19 cellular contexts compared by ENCODE assay signal in genomic region chr1:115217150-115218033, GRCh38.
A peak's percentile ranks its signal among the peaks of the same experiment; 100 is the strongest.
DNase-seq lines count a peak whose midpoint lies in the region; ATAC-seq and TF ChIP-seq lines count a peak whose summit lies in the region.
"Had no signal": no experiment of that assay in that cellular context is flagged by ENCODE, and none has a peak within 500 bp of the region (broad histone marks: within the 10 kb centered on the region; RNA-seq: fewer than 3 reads in every experiment).

No MANE protein-coding gene starts in this region.

- H4K5ac ChIP-seq in IMR-90 (ENCODE audit: low read depth, low read length): no peak overlapping the region

- no peak for TF ChIP-seq RAD21 in IMR-90 (IDR thresholded peaks at IDR 0.05; ENCODE audit: low read length)

- in situ Hi-C loops in IMR-90 (cut with MboI; ENCODE audit: low sequenced_read_pairs): no loop called here

- no peak overlapping the region for H3K56ac ChIP-seq in IMR-90 (ENCODE audit: extremely low read depth, insufficient read depth, low read length)

- H3K4me2 ChIP-seq in IMR-90 (ENCODE audit: low read depth, low read length): no peak overlapping the region
- H3K4me2 ChIP-seq: BLaER1 treated with 17β-estradiol and CSF1 and Interleukin-3, amounts not matched to agents 10 nM and 100 nM had no signal

- H3K27me3 Mint-ChIP-seq in CD8-positive, alpha-beta memory T cell: peaks cover 8 to 26% of the 10 kb centered on the region in 2 donors

- no peaks in the 10 kb centered on the region for H3K79me1 ChIP-seq in IMR-90 (ENCODE audit: low read depth in 1 of 2, low read length in 2 of 2)

- H2AK9ac ChIP-seq in IMR-90 (replicated peaks; ENCODE audit: low read depth, low read length, poor library complexity): no peak overlapping the region

- no peak overlapping the region for H3K27ac Mint-ChIP-seq in CD8-positive, alpha-beta memory T cell

- no peaks in the 10 kb centered on the region for H4K20me1 ChIP-seq in IMR-90 (ENCODE audit: insufficient read depth, low read length)
- H4K20me1 ChIP-seq: BLaER1 treated with 17β-estradiol and CSF1 and Interleukin-3, amounts not matched to agents 10 nM and 100 nM had no signal

- H3K23ac ChIP-seq in IMR-90 (ENCODE audit: low read depth, low read length): no peak overlapping the region

- H2AFZ ChIP-seq in IMR-90 (replicated peaks; ENCODE audit: low read length, poor library complexity): no peak overlapping the region
- H2AFZ ChIP-seq: GM23248 had no signal

- POLR2A ChIA-PET in IMR-90 (lab: Charles Lee; ENCODE audit: unreplicated experiment): no interaction called here
- POLR2A ChIA-PET in CD8-positive, alpha-beta memory T cell (lab: Charles Lee): no interaction called here

- no peaks in the 10 kb centered on the region for H3K27me3 ChIP-seq in IMR-90 (ENCODE audit: control insufficient read depth, insufficient read depth, low read length)
- no peaks in the 10 kb centered on the region for H3K27me3 ChIP-seq in right atrium auricular region
- H3K27me3 ChIP-seq in thyroid gland: no peaks in the 10 kb centered on the region
- no peaks in the 10 kb centered on the region for H3K27me3 ChIP-seq in CD8-positive, alpha-beta memory T cell (ENCODE audit: insufficient read depth, low read length, poor library complexity, severe bottlenecking)
- H3K27me3 ChIP-seq: BLaER1 treated with 17β-estradiol and CSF1 and Interleukin-3, amounts not matched to agents 10 nM and 100 nM had no signal

- H3K4ac ChIP-seq in IMR-90 (ENCODE audit: low read depth, low read length): no peak overlapping the region

- H3K9me3 Mint-ChIP-seq in CD8-positive, alpha-beta memory T cell: no peaks in the 10 kb centered on the region

- H3K4me1 Mint-ChIP-seq in CD8-positive, alpha-beta memory T cell: no peaks in the 10 kb centered on the region

- no peak overlapping the region for H2BK5ac ChIP-seq in IMR-90 (ENCODE audit: low read depth, low read length, poor library complexity, severe bottlenecking)

- H3K36me3 ChIP-seq in IMR-90 (ENCODE audit: control insufficient read depth, insufficient read depth, low read length): no peaks in the 10 kb centered on the region
- H3K36me3 ChIP-seq in right atrium auricular region: no peaks in the 10 kb centered on the region
- no peaks in the 10 kb centered on the region for H3K36me3 ChIP-seq in thyroid gland
- no peaks in the 10 kb centered on the region for H3K36me3 ChIP-seq in CD8-positive, alpha-beta memory T cell (ENCODE audit: insufficient read depth, low read length)
- H3K36me3 ChIP-seq: BLaER1 treated with 17β-estradiol and CSF1 and Interleukin-3, amounts not matched to agents 10 nM and 100 nM had no signal

- H3K27ac ChIP-seq in IMR-90 (ENCODE audit: insufficient read depth, low read length) (no peak overlapping the region), right atrium auricular region (peak overlapping the region; percentile 5 to 62), thyroid gland (no peak overlapping the region)
- H3K27ac ChIP-seq in CD8-positive, alpha-beta memory T cell (ENCODE audit: low read depth, low read length): no peak overlapping the region
- H3K27ac ChIP-seq: BLaER1 treated with 17β-estradiol and CSF1 and Interleukin-3, amounts not matched to agents 10 nM and 100 nM; GM23248 had no signal

- no peak overlapping the region for H3K4me3 ChIP-seq in IMR-90 (ENCODE audit: insufficient read depth, low read depth, low read length)
- H3K4me3 ChIP-seq in fibroblast of the aortic adventitia (ENCODE audit: low read depth, low read length): no peak overlapping the region
- no peak overlapping the region for H3K4me3 ChIP-seq in right atrium auricular region
- H3K4me3 ChIP-seq in thyroid gland (replicated peaks in 1 of 3): no peak overlapping the region
- no peak overlapping the region for H3K4me3 ChIP-seq in CD8-positive, alpha-beta memory T cell (ENCODE audit: low read length)
- H3K4me3 ChIP-seq: BLaER1 treated with 17β-estradiol and CSF1 and Interleukin-3, amounts not matched to agents 10 nM and 100 nM; GM12878; GM23248 had no signal

- no peaks in the 10 kb centered on the region for H3K36me3 Mint-ChIP-seq in CD8-positive, alpha-beta memory T cell

- no peaks in the 10 kb centered on the region for H3K9me3 ChIP-seq in IMR-90 (ENCODE audit: control insufficient read depth, insufficient read depth, low read length)
- H3K9me3 ChIP-seq in right atrium auricular region: no peaks in the 10 kb centered on the region
- no peaks in the 10 kb centered on the region for H3K9me3 ChIP-seq in thyroid gland
- H3K9me3 ChIP-seq in CD8-positive, alpha-beta memory T cell (ENCODE audit: low read length): no peaks in the 10 kb centered on the region
- H3K9me3 ChIP-seq: BLaER1 treated with 17β-estradiol and CSF1 and Interleukin-3, amounts not matched to agents 10 nM and 100 nM had no signal

- no peak overlapping the region for H2AK5ac ChIP-seq in IMR-90 (ENCODE audit: low read depth, low read length)

- dilution Hi-C loops in IMR-90 (cut with HindIII; ENCODE audit: low sequenced_read_pairs, unreplicated experiment): no loop called here

- CTCF ChIA-PET in IMR-90 (lab: Yijun Ruan, JAX): interaction anchor here (0.7 kb wide), 1 partner anchor 279 kb away, joined by 3 read pairs; no protein-coding TSS in a partner anchor
- CTCF ChIA-PET in CD8-positive, alpha-beta memory T cell (lab: Charles Lee): no interaction called here

- H3K4me1 ChIP-seq in IMR-90 (ENCODE audit: control insufficient read depth, insufficient read depth, low read length) (peaks cover 4% of the 10 kb centered on the region; the same call in 1 of the 2 replicates), right atrium auricular region (peaks cover 0 to 21% of the 10 kb centered on the region in 2 donors), thyroid gland (no peaks in the 10 kb centered on the region)
- H3K4me1 ChIP-seq in CD8-positive, alpha-beta memory T cell (ENCODE audit: insufficient read depth, low read length): no peaks in the 10 kb centered on the region
- H3K4me1 ChIP-seq: BLaER1 treated with 17β-estradiol and CSF1 and Interleukin-3, amounts not matched to agents 10 nM and 100 nM had no signal

- no peak overlapping the region for H2BK20ac ChIP-seq in IMR-90 (ENCODE audit: low read depth, low read length)

- H3K9me1 ChIP-seq in IMR-90 (ENCODE audit: insufficient read depth, low read length): 0 out of 2 replicates have a peak, but pooled peaks cover 2% of the 10 kb centered on the region

- H3K18ac ChIP-seq in IMR-90 (ENCODE audit: low read depth, low read length): no peak overlapping the region

- TF ChIP-seq POLR2A in IMR-90 (IDR thresholded peaks at IDR 0.05; ENCODE audit: low read depth, low read length) (no peak), thyroid gland (IDR thresholded peaks at IDR 0.05) (no peak)

- BruUV-seq in IMR-90 (replicated peaks; lab: Mats Ljungman, UMichigan): no TSS peak

- no peak overlapping the region for H4K91ac ChIP-seq in IMR-90 (ENCODE audit: insufficient read depth, low read depth, low read length)

- no peak overlapping the region for H2BK120ac ChIP-seq in IMR-90 (ENCODE audit: low read depth, low read length)

- H3K9ac ChIP-seq in IMR-90 (ENCODE audit: low read depth, low read length): no peak overlapping the region
- H3K9ac ChIP-seq: BLaER1 treated with 17β-estradiol and CSF1 and Interleukin-3, amounts not matched to agents 10 nM and 100 nM; GM23248 had no signal

- ATAC-seq in IMR-90 (ENCODE audit: low read depth) (no peak), GM18873 (IDR thresholded peaks at IDR 0.05; ENCODE audit: low FRiP score, unreplicated experiment) (no peak), GM18502 (IDR thresholded peaks at IDR 0.05; ENCODE audit: poor library complexity, unreplicated experiment) (no peak)
- ATAC-seq: GM12878, Panc1 had no signal

- no peak overlapping the region for H2BK15ac ChIP-seq in IMR-90 (ENCODE audit: low read depth, low read length)

- 0 out of 2 replicates have a peak overlapping the region, but pooled peaks have one; percentile 47 for H3K14ac ChIP-seq in IMR-90 (replicated peaks; ENCODE audit: low read depth, low read length)

- TF ChIP-seq CTCF in IMR-90 (conservative IDR thresholded peaks at IDR 0.05; ENCODE audit: low read depth, low read length) (no peak), fibroblast of the aortic adventitia (IDR thresholded peaks at IDR 0.05; ENCODE audit: insufficient read depth, low read length) (no peak), right atrium auricular region (IDR thresholded peaks at IDR 0.05) (no peak), thyroid gland (IDR thresholded peaks at IDR 0.05) (no peak)

- intact Hi-C loops in IMR-90 (cut with micrococcal nuclease): no loop called here
- intact Hi-C loops in thyroid gland (cut with DNase I): no loop called here

- DNase-seq in IMR-90: no peak
- peak; percentile 93 for DNase-seq in fibroblast of the aortic adventitia (ENCODE audit: low read depth)
- peak; percentile 78 for DNase-seq in right atrium auricular region (ENCODE audit: low spot score)
- peak; percentile 5 to 11 for DNase-seq in thyroid gland
- no peak for DNase-seq in CD8-positive, alpha-beta memory T cell
- DNase-seq: GDM1, GM23248, HCEC 1CT, KG1, NCI-H1436, NCI-H2029 treated with DMSO at 0.1 percent for 48 hours, NCI-H510A, NCI-H82, SHP77 had no signal

- WGBS in IMR-90 (ENCODE audit: extremely low coverage in 2 of 2, insufficient read length in 1 of 2), 2 experiments: 71% methylated on average over 8 of the region's 11 CpGs; no CpG with 5 or more reads in 1 of the 2 experiments
- WGBS in thyroid gland, 2 donors: 75 to 79% methylated on average over 11 of the region's 11 CpGs

- H3K4me3 Mint-ChIP-seq in CD8-positive, alpha-beta memory T cell: no peak overlapping the region

- H4K8ac ChIP-seq in IMR-90 (ENCODE audit: low read depth in 2 of 2, low read length in 2 of 2): no peak overlapping the region

TF ChIP-seq in IMR-90, 13 proteins besides CTCF, POLR2A, EP300 and RAD21:
- no peak for TF ChIP-seq MAFK (IDR thresholded peaks at IDR 0.05; ENCODE audit: low read depth, low read length)
- TF ChIP-seq SMC3 (IDR thresholded peaks at IDR 0.05; ENCODE audit: low read depth, low read length): no peak

Comparison
In these comparisons a context has a peak if more than half of its experiments do, and no peak if none do; other contexts are left out.
1. DNase-seq: peak in fibroblast of the aortic adventitia (single experiment), right atrium auricular region (single experiment) and thyroid gland (2 of 2); none in IMR-90 (single experiment) and CD8-positive, alpha-beta memory T cell (0 of 5).
2. H3K27ac ChIP-seq: peak in right atrium auricular region (2 of 2); none in IMR-90 (single experiment), thyroid gland (0 of 3) and CD8-positive, alpha-beta memory T cell (single experiment).